37 cellular contexts compared by ENCODE assay signal in genomic region chrX:30282527-30282926, GRCh38. TPM values are rescaled to one million over a fixed set of nuclear protein-coding genes. Genes with fewer than 3 reads are reported as not detected.
DNase-seq lines count a peak whose midpoint lies in the region; ATAC-seq, FAIRE-seq and TF ChIP-seq lines count a peak whose summit lies in the region.
"Had no signal": no experiment of that assay in that cellular context is flagged by ENCODE, and none has a peak within 500 bp of the region (broad histone marks: within the 10 kb centered on the region; RNA-seq: fewer than 3 reads in every experiment).

No MANE protein-coding gene starts in this region.

- H3K4me2 ChIP-seq in endothelial cell of umbilical vein (ENCODE audit: insufficient read depth, low read length) (no peak overlapping the region), osteoblast (ENCODE audit: insufficient read depth, low read length) (no peak overlapping the region)
- H3K4me2 ChIP-seq: GM23338, hepatocyte had no signal

- FAIRE-seq in RCC 7860 (lab: Jason Lieb, UNC) (peak; percentile 71), endothelial cell of umbilical vein (lab: Jason Lieb, UNC) (no peak)
- FAIRE-seq: colon, frontal cortex had no signal

- H3K4me1 Mint-ChIP-seq in Calu3 (ENCODE audit: low read depth, unreplicated experiment), result peaks cover 31% of the 10 kb centered on the region
- H3K4me1 Mint-ChIP-seq: brain, GM23338, naive B cell had no signal

- no peaks in the 10 kb centered on the region for H3K9me3 ChIP-seq in endothelial cell of umbilical vein (replicated peaks; ENCODE audit: control insufficient read depth, insufficient read depth, low read length)
- H3K9me3 ChIP-seq in osteoblast (ENCODE audit: low read depth, low read length), result no peaks in the 10 kb centered on the region
- H3K9me3 ChIP-seq: left lung, neutrophil, prostate gland, sigmoid colon had no signal

- TF ChIP-seq CTCF in Calu3 (IDR thresholded peaks at IDR 0.05; ENCODE audit: unreplicated experiment) (no peak), endothelial cell of umbilical vein (IDR thresholded peaks at IDR 0.05; ENCODE audit: extremely low read depth in 1 of 2, insufficient read depth in 1 of 2, low read depth in 1 of 2, low read length in 2 of 2) (no peak), osteoblast (IDR thresholded peaks at IDR 0.05; ENCODE audit: extremely low read depth, low read depth, low read length) (no peak)

- no TSS peak for BruUV-seq in Calu3 (replicated peaks; lab: Mats Ljungman, UMichigan)
- BruUV-seq in endothelial cell of umbilical vein (replicated peaks; lab: Mats Ljungman, UMichigan), result no TSS peak

- H3K4me3 ChIP-seq in endothelial cell of umbilical vein (replicated peaks in 1 of 3; ENCODE audit: insufficient read depth in 1 of 3, low read depth in 1 of 3, low read length in 3 of 3), result no peak overlapping the region
- no peak overlapping the region for H3K4me3 ChIP-seq in osteoblast (ENCODE audit: insufficient read depth, low read length)
- H3K4me3 ChIP-seq: GM12878, GM23338, hepatocyte, left lung, prostate gland, sigmoid colon had no signal

- H3K27me3 Mint-ChIP-seq in Calu3 (ENCODE audit: unreplicated experiment), result no peaks in the 10 kb centered on the region
- H3K27me3 Mint-ChIP-seq: activated CD8-positive, alpha-beta T cell treated with anti-CD3 and anti-CD28 coated beads for 36 hours; brain; naive B cell had no signal

- H3K4me1 ChIP-seq in endothelial cell of umbilical vein (ENCODE audit: control insufficient read depth, extremely low read depth, insufficient read depth, low read length) (peaks cover 15% of the 10 kb centered on the region), osteoblast (ENCODE audit: insufficient read depth, low read length) (peaks cover 15% of the 10 kb centered on the region)
- H3K4me1 ChIP-seq: left lung, prostate gland had no signal

- peak overlapping the region; percentile 98 for H3K27ac Mint-ChIP-seq in Calu3 (ENCODE audit: unreplicated experiment)
- H3K27ac Mint-ChIP-seq: activated CD8-positive, alpha-beta T cell treated with anti-CD3 and anti-CD28 coated beads for 36 hours; brain; GM23338; naive B cell; T-helper 1 cell treated with Interleukin-12 subunit alpha and Interleukin-12 subunit beta and Interleukin-4 antibody, amounts not matched to agents 30 μg/mL and 1 μg/mL, for 36 hours had no signal

- intact Hi-C loops in Calu3 (cut with micrococcal nuclease; ENCODE audit: unreplicated experiment) (loop anchor here (2.0 to 5.0 kb wide), 2 partner anchors 55 to 206 kb away; no protein-coding TSS in a partner anchor), endothelial cell of umbilical vein (cut with micrococcal nuclease) (no loop called here)

- CTCF ChIA-PET in Calu3 (lab: Charles Lee) (interaction anchor here (0.6 kb wide), 1 partner anchor 183 kb away, joined by 3 read pairs; no protein-coding TSS in a partner anchor), endothelial cell of umbilical vein (lab: Charles Lee) (no interaction called here)

- no peak for TF ChIP-seq POLR2A in endothelial cell of umbilical vein (IDR thresholded peaks at IDR 0.05; ENCODE audit: low read depth, low read length)

- H3K9ac ChIP-seq in endothelial cell of umbilical vein (replicated peaks; ENCODE audit: extremely low read depth, insufficient read depth, low read length), result no peak overlapping the region

- H3K79me2 ChIP-seq in endothelial cell of umbilical vein (ENCODE audit: control insufficient read depth, insufficient read depth, low read length) (no peaks in the 10 kb centered on the region), osteoblast (ENCODE audit: insufficient read depth, low read length) (no peaks in the 10 kb centered on the region)
- H3K79me2 ChIP-seq: hepatocyte had no signal

- dilution Hi-C loops in endothelial cell of umbilical vein (cut with MboI; ENCODE audit: extremely low pct_ligation_motif_present, low sequenced_read_pairs), result no loop called here

- no peak overlapping the region for H2AFZ ChIP-seq in endothelial cell of umbilical vein (ENCODE audit: low read depth, low read length)
- H2AFZ ChIP-seq in osteoblast (ENCODE audit: low read length), result no peak overlapping the region
- H2AFZ ChIP-seq: GM23338, hepatocyte had no signal

- H3K36me3 Mint-ChIP-seq in Calu3 (ENCODE audit: insufficient read depth, unreplicated experiment), result peaks cover 4% of the 10 kb centered on the region
- H3K36me3 Mint-ChIP-seq: brain, naive B cell had no signal

- no peaks in the 10 kb centered on the region for H3K27me3 ChIP-seq in endothelial cell of umbilical vein (ENCODE audit: control insufficient read depth in 2 of 2, insufficient read depth in 2 of 2, low read length in 2 of 2)
- no peaks in the 10 kb centered on the region for H3K27me3 ChIP-seq in osteoblast (ENCODE audit: insufficient read depth, low read length)
- H3K27me3 ChIP-seq: hepatocyte, left lung, neutrophil, sigmoid colon had no signal

- no peaks in the 10 kb centered on the region for H3K9me1 ChIP-seq in endothelial cell of umbilical vein (replicated peaks; ENCODE audit: control insufficient read depth, extremely low read depth, insufficient read depth, low read length)

- H3K4me3 Mint-ChIP-seq in Calu3 (ENCODE audit: low read depth, unreplicated experiment), result no peak overlapping the region
- H3K4me3 Mint-ChIP-seq: activated CD8-positive, alpha-beta T cell treated with anti-CD3 and anti-CD28 coated beads for 36 hours; brain; GM23338; naive B cell; T-helper 1 cell treated with Interleukin-12 subunit alpha and Interleukin-12 subunit beta and Interleukin-4 antibody, amounts not matched to agents 30 μg/mL and 1 μg/mL, for 36 hours had no signal

- H3K27ac ChIP-seq in endothelial cell of umbilical vein (ENCODE audit: insufficient read depth, low read depth, low read length), result peak overlapping the region; percentile 97
- H3K27ac ChIP-seq in osteoblast (ENCODE audit: low read depth, low read length), result peak overlapping the region; percentile 90
- H3K27ac ChIP-seq: hepatocyte, left lung, neutrophil, prostate gland, sigmoid colon had no signal

- no peaks in the 10 kb centered on the region for H3K36me3 ChIP-seq in endothelial cell of umbilical vein (ENCODE audit: control insufficient read depth in 2 of 2, extremely low read depth in 1 of 2, insufficient read depth in 2 of 2, low read length in 2 of 2)
- no peaks in the 10 kb centered on the region for H3K36me3 ChIP-seq in osteoblast (ENCODE audit: insufficient read depth, low read length)
- H3K36me3 ChIP-seq: left lung, neutrophil, prostate gland, sigmoid colon had no signal

- no peak for ATAC-seq in GM21825 (IDR thresholded peaks at IDR 0.05; ENCODE audit: unreplicated experiment)
- ATAC-seq: activated CD8-positive, alpha-beta T cell treated with anti-CD3 and anti-CD28 coated beads for 36 hours; GM12878; GM23338; left lung had no signal

- no peaks in the 10 kb centered on the region for H3K9me3 Mint-ChIP-seq in Calu3 (ENCODE audit: low read depth, unreplicated experiment)
- H3K9me3 Mint-ChIP-seq: activated CD8-positive, alpha-beta T cell treated with anti-CD3 and anti-CD28 coated beads for 36 hours; GM23338; naive B cell; T-helper 1 cell treated with Interleukin-12 subunit alpha and Interleukin-12 subunit beta and Interleukin-4 antibody, amounts not matched to agents 30 μg/mL and 1 μg/mL, for 36 hours had no signal

- POLR2A ChIA-PET in endothelial cell of umbilical vein (lab: Charles Lee), result no interaction called here

- H4K20me1 ChIP-seq in endothelial cell of umbilical vein (replicated peaks; ENCODE audit: control insufficient read depth, extremely low read depth, insufficient read depth, low read length) (no peaks in the 10 kb centered on the region), osteoblast (ENCODE audit: insufficient read depth, low read length) (no peaks in the 10 kb centered on the region)

- DNase-seq in Calu3, result no peak
- DNase-seq in RCC 7860 (ENCODE audit: low spot score), result peak; percentile 28
- peak; percentile 1 for DNase-seq in endothelial cell of umbilical vein (ENCODE audit: low read depth, low spot score)
- DNase-seq in osteoblast (ENCODE audit: insufficient read length, low spot score, missing footprints), result no peak
- DNase-seq in activated naive CD4-positive, alpha-beta T cell treated with anti-CD3 and anti-CD28 coated beads, Interleukin-2, amount 50 U/mL, for 16 hours, result no peak
- no peak for DNase-seq in HPDE6-E6E7 (ENCODE audit: extremely low spot score)
- DNase-seq in activated CD8-positive, alpha-beta memory T cell treated with anti-CD3 and anti-CD28 coated beads, Interleukin-2, amount 50 U/mL, for 4 hours, result no peak
- DNase-seq: activated CD4-positive, alpha-beta T cell treated with anti-CD3 and anti-CD28 coated beads for 1 hour; activated CD8-positive, alpha-beta T cell treated with anti-CD3 and anti-CD28 coated beads for 36 hours; activated effector memory CD4-positive, alpha-beta T cell treated with anti-CD3 and anti-CD28 coated beads, Interleukin-2, amount 50 U/mL, for 16 hours; C1 segment of cervical spinal cord; COR-L47; effector CD4-positive, alpha-beta T cell; left lung; naive B cell; NCI-H1417 treated with DMSO at 0.1 percent for 48 hours; NCI-H2081 treated with DMSO at 0.1 percent for 48 hours; NCI-H226; sigmoid colon; stimulated activated naive CD4-positive, alpha-beta T cell treated with Interleukin-2 at 50 U/mL for 16 hours had no signal

RNA-seq across cellular contexts. Expression of gene NR0B1, which starts 26.7 kb away (rescaled TPM):
- total RNA-seq in Calu3 (2022), result not detected in 2 replicates
- total RNA-seq in endothelial cell of umbilical vein, result not detected in 2 replicates
- not detected in 2 replicates for polyA plus RNA-seq in endothelial cell of umbilical vein
- polyA plus RNA-seq in endothelial cell of umbilical vein (2011; cell fraction: cytosol; rRNA removed), result not detected in 2 replicates
- polyA plus RNA-seq in endothelial cell of umbilical vein (2011; cell fraction: nucleus; rRNA removed), result not detected in 2 replicates
- not detected in 2 replicates for polyA plus RNA-seq in endothelial cell of umbilical vein (2012)
- polyA minus RNA-seq in endothelial cell of umbilical vein, result not detected in 2 replicates
- not detected for polyA minus RNA-seq in endothelial cell of umbilical vein (2011; cell fraction: cytosol; rRNA and poly(A)+ RNA removed)
- polyA minus RNA-seq in endothelial cell of umbilical vein (2011; cell fraction: nucleus; rRNA and poly(A)+ RNA removed), result not detected in 2 replicates
- 0.59 TPM in 1 of 2 replicates, not detected in the other for total RNA-seq in osteoblast
- total RNA-seq: activated CD8-positive, alpha-beta T cell treated with anti-CD3 and anti-CD28 coated beads for 36 hours; GM12878; left lung; M059J; mesenteric fat pad; sigmoid colon; urinary bladder had no signal
- polyA plus RNA-seq: GM12878, urinary bladder had no signal

RNA-seq across cellular contexts. Expression of gene MAGEB1, which starts 35.6 kb away (rescaled TPM):
- not detected in 2 replicates for total RNA-seq in Calu3 (2022)
- not detected in 2 replicates for total RNA-seq in endothelial cell of umbilical vein
- not detected in 2 replicates for polyA plus RNA-seq in endothelial cell of umbilical vein
- polyA plus RNA-seq in endothelial cell of umbilical vein (2011; cell fraction: cytosol; rRNA removed), result not detected in 2 replicates
- polyA plus RNA-seq in endothelial cell of umbilical vein (2011; cell fraction: nucleus; rRNA removed), result not detected in 2 replicates
- not detected in 2 replicates for polyA plus RNA-seq in endothelial cell of umbilical vein (2012)
- 0.17 and 0.27 TPM in 2 replicates for polyA minus RNA-seq in endothelial cell of umbilical vein
- polyA minus RNA-seq in endothelial cell of umbilical vein (2011; cell fraction: cytosol; rRNA and poly(A)+ RNA removed), result not detected
- polyA minus RNA-seq in endothelial cell of umbilical vein (2011; cell fraction: nucleus; rRNA and poly(A)+ RNA removed), result not detected in 2 replicates
- total RNA-seq in osteoblast, result not detected in 2 replicates
- total RNA-seq: activated CD8-positive, alpha-beta T cell treated with anti-CD3 and anti-CD28 coated beads for 36 hours; frontal cortex; GM12878; GM23338; hepatocyte; left lung; M059J; mesenteric fat pad; sigmoid colon; SK-MEL-5; temporal lobe; urinary bladder had no signal
- polyA plus RNA-seq: esophagus, hepatocyte, sigmoid colon, urinary bladder had no signal

RNA-seq across cellular contexts. Expression of gene MAGEB4, which starts 40.7 kb away (rescaled TPM):
- total RNA-seq in Calu3 (2022) (not detected in 2 replicates), endothelial cell of umbilical vein (not detected in 2 replicates), osteoblast (not detected in 2 replicates)
- not detected in 2 replicates for polyA plus RNA-seq in endothelial cell of umbilical vein
- not detected in 2 replicates for polyA plus RNA-seq in endothelial cell of umbilical vein (2011; cell fraction: cytosol; rRNA removed)
- not detected in 2 replicates for polyA plus RNA-seq in endothelial cell of umbilical vein (2011; cell fraction: nucleus; rRNA removed)
- polyA plus RNA-seq in endothelial cell of umbilical vein (2012), result not detected in 2 replicates
- polyA minus RNA-seq in endothelial cell of umbilical vein, result not detected in 2 replicates
- polyA minus RNA-seq in endothelial cell of umbilical vein (2011; cell fraction: cytosol; rRNA and poly(A)+ RNA removed), result not detected
- not detected in 2 replicates for polyA minus RNA-seq in endothelial cell of umbilical vein (2011; cell fraction: nucleus; rRNA and poly(A)+ RNA removed)
- total RNA-seq: activated CD8-positive, alpha-beta T cell treated with anti-CD3 and anti-CD28 coated beads for 36 hours; frontal cortex; GM12878; GM23338; hepatocyte; left lung; M059J; mesenteric fat pad; RPMI7951; sigmoid colon; SK-MEL-5; temporal lobe; urinary bladder had no signal
- polyA plus RNA-seq: esophagus, GM23338, hepatocyte, sigmoid colon, urinary bladder had no signal

RNA-seq across cellular contexts. Expression of gene MAGEB3, which starts 52.1 kb away (rescaled TPM):
- total RNA-seq in Calu3 (2022), result not detected in 2 replicates
- total RNA-seq in endothelial cell of umbilical vein, result not detected in 2 replicates
- not detected in 2 replicates for polyA plus RNA-seq in endothelial cell of umbilical vein
- polyA plus RNA-seq in endothelial cell of umbilical vein (2011; cell fraction: cytosol; rRNA removed), result not detected in 2 replicates
- not detected in 2 replicates for polyA plus RNA-seq in endothelial cell of umbilical vein (2011; cell fraction: nucleus; rRNA removed)
- not detected in 2 replicates for polyA plus RNA-seq in endothelial cell of umbilical vein (2012)
- polyA minus RNA-seq in endothelial cell of umbilical vein, result not detected in 2 replicates
- not detected for polyA minus RNA-seq in endothelial cell of umbilical vein (2011; cell fraction: cytosol; rRNA and poly(A)+ RNA removed)
- not detected in 2 replicates for polyA minus RNA-seq in endothelial cell of umbilical vein (2011; cell fraction: nucleus; rRNA and poly(A)+ RNA removed)
- not detected in 2 replicates for total RNA-seq in osteoblast
- total RNA-seq: activated CD8-positive, alpha-beta T cell treated with anti-CD3 and anti-CD28 coated beads for 36 hours; frontal cortex; GM12878; GM23338; hepatocyte; left lung; mesenteric fat pad; RPMI7951; sigmoid colon; SK-MEL-5; temporal lobe; urinary bladder had no signal
- polyA plus RNA-seq: esophagus, GM12878, GM23338, hepatocyte, sigmoid colon, urinary bladder had no signal

Comparison
In these comparisons a context has a peak if more than half of its experiments do, and no peak if none do; other contexts are left out.
1. DNase-seq: peak in RCC 7860 (single experiment) and endothelial cell of umbilical vein (single experiment); none in Calu3 (single experiment), osteoblast (single experiment), activated naive CD4-positive, alpha-beta T cell treated with anti-CD3 and anti-CD28 coated beads, Interleukin-2, amount 50 U/mL, for 16 hours (single experiment), HPDE6-E6E7 (single experiment) and activated CD8-positive, alpha-beta memory T cell treated with anti-CD3 and anti-CD28 coated beads, Interleukin-2, amount 50 U/mL, for 4 hours (single experiment).